Comparison of ENCODE assay signal across 1 cellular context in genomic region chr13:112696869-112697465, GRCh38.
TF ChIP-seq lines count a peak whose summit lies in the region.

No MANE protein-coding gene starts in this region.

TF ChIP-seq in IMR-90, 13 proteins besides CTCF, POLR2A, EP300 and RAD21 (continued from another document):
- no peak for TF ChIP-seq ELK1 (IDR thresholded peaks at IDR 0.05; ENCODE audit: borderline replicate concordance, low read depth, low read length)
